Comparison of ENCODE assay signal across 15 cellular contexts in genomic region chr2:219969508-219969907, GRCh38.
DNase-seq lines count a peak whose midpoint lies in the region; ATAC-seq, FAIRE-seq and TF ChIP-seq lines count a peak whose summit lies in the region.
"Had no signal": no experiment of that assay in that cellular context is flagged by ENCODE, and none has a peak within 500 bp of the region (broad histone marks: within the 10 kb centered on the region; RNA-seq: fewer than 3 reads in every experiment).

No MANE protein-coding gene starts in this region.

- H3K9me2 ChIP-seq in GM23248 (ENCODE audit: insufficient read depth): no peaks in the 10 kb centered on the region

- peaks cover 15% of the 10 kb centered on the region for H3K4me1 ChIP-seq in GM23248 (ENCODE audit: insufficient read depth)
- no peaks in the 10 kb centered on the region for H3K4me1 ChIP-seq in fibroblast of lung (ENCODE audit: control insufficient read depth, extremely low read depth, insufficient read depth, low read length)
- H3K4me1 ChIP-seq: left ventricle myocardium inferior, parathyroid adenoma, vagina had no signal

- peak overlapping the region; percentile 67 for H3K27ac ChIP-seq in GM23248
- H3K27ac ChIP-seq in fibroblast of lung (ENCODE audit: insufficient read depth, low read length): peak overlapping the region; percentile 10
- H3K27ac ChIP-seq: left ventricle myocardium inferior, parathyroid adenoma, vagina had no signal

- no peak overlapping the region for H3K4me3 ChIP-seq in GM23248
- H3K4me3 ChIP-seq in fibroblast of lung (replicated peaks in 1 of 4; ENCODE audit: control extremely low read depth in 1 of 4, insufficient read depth in 1 of 4, low read depth in 3 of 4, low read length in 4 of 4): no peak overlapping the region
- H3K4me3 ChIP-seq: left ventricle myocardium inferior, vagina had no signal

- in situ Hi-C loops in GM23248 (cut with MboI): no loop called here
- in situ Hi-C loops in GM13976 (cut with MboI; ENCODE audit: low sequenced_read_pairs, unreplicated experiment): no loop called here

- H3K4me2 ChIP-seq in GM23248 (ENCODE audit: unreplicated experiment) (no peak overlapping the region), fibroblast of lung (ENCODE audit: extremely low read depth, insufficient read depth, low read length) (no peak overlapping the region)

- FAIRE-seq in urothelium cell line (lab: Jason Lieb, UNC): no peak
- FAIRE-seq: G401.6 had no signal

- H2AFZ ChIP-seq in GM23248 (no peak overlapping the region), fibroblast of lung (ENCODE audit: low read length) (no peak overlapping the region)
- H2AFZ ChIP-seq: parathyroid adenoma had no signal

- no peaks in the 10 kb centered on the region for H3K27me3 ChIP-seq in GM23248 (replicated peaks; ENCODE audit: insufficient read depth)
- H3K27me3 ChIP-seq in fibroblast of lung (ENCODE audit: control insufficient read depth, insufficient read depth, low read length): no peaks in the 10 kb centered on the region
- H3K27me3 ChIP-seq: vagina had no signal

- DNase-seq in GM23248 (peak; percentile 85), RPMI7951 (ENCODE audit: low read depth) (peak; percentile 65), fibroblast of lung (ENCODE audit: low read depth in 2 of 2) (peak; percentile 64 to 91), urothelium cell line (ENCODE audit: low spot score) (peak; percentile 20), cortex of kidney (lab: John Stamatoyannopoulos, UW) (no peak), GM13976 (ENCODE audit: low spot score) (no peak)
- DNase-seq: activated CD4-positive, alpha-beta T cell treated with anti-CD3 and anti-CD28 coated beads, Interleukin-2, amount 50 U/mL, for 48 hours; activated T-cell treated with anti-CD3 and anti-CD28 coated beads, Interleukin-2, amount 50 U/mL, for 72 hours; CD4-positive, alpha-beta memory T cell; left ventricle myocardium inferior; Right ventricle myocardium superior had no signal

- H3K79me2 ChIP-seq in GM23248 (ENCODE audit: insufficient read depth) (no peaks in the 10 kb centered on the region), fibroblast of lung (ENCODE audit: control insufficient read depth, insufficient read depth, low read length) (no peaks in the 10 kb centered on the region)
- H3K79me2 ChIP-seq: parathyroid adenoma had no signal

- H3K9me3 ChIP-seq in GM23248 (ENCODE audit: low read depth): no peaks in the 10 kb centered on the region
- no peaks in the 10 kb centered on the region for H3K9me3 ChIP-seq in fibroblast of lung (ENCODE audit: control insufficient read depth, insufficient read depth, low read depth, low read length)
- H3K9me3 ChIP-seq: left ventricle myocardium inferior, vagina had no signal

- H4K20me1 ChIP-seq in GM23248 (ENCODE audit: insufficient read depth) (no peaks in the 10 kb centered on the region), fibroblast of lung (ENCODE audit: control insufficient read depth, extremely low read depth, insufficient read depth, low read length) (no peaks in the 10 kb centered on the region)

- ATAC-seq in HG02870 (IDR thresholded peaks at IDR 0.05; ENCODE audit: unreplicated experiment): no peak
- ATAC-seq: activated T-cell treated with anti-CD3 and anti-CD28 coated beads, Interleukin-2, amount 50 U/mL, for 72 hours had no signal

- H3K36me3 ChIP-seq in GM23248 (ENCODE audit: low read depth): no peaks in the 10 kb centered on the region
- H3K36me3 ChIP-seq in fibroblast of lung (ENCODE audit: control insufficient read depth, insufficient read depth, low read length): no peaks in the 10 kb centered on the region
- H3K36me3 ChIP-seq: left ventricle myocardium inferior, vagina had no signal

- 41 to 54% methylated on average over 4 of the region's 4 CpGs for WGBS in GM23248 (ENCODE audit: low coverage in 1 of 2, low lambda C conversion rate in 2 of 2, missing lambda C conversion rate in 2 of 2), 2 experiments

- TF ChIP-seq CTCF in fibroblast of lung (conservative IDR thresholded peaks at IDR 0.05 in 1 of 2, IDR thresholded peaks at IDR 0.05 in 1 of 2; ENCODE audit: low read depth in 1 of 2, low read length in 2 of 2): no peak
- no peak for TF ChIP-seq CTCF in GM13976 (IDR thresholded peaks at IDR 0.05; ENCODE audit: borderline replicate concordance, control extremely low read depth, extremely low read depth, insufficient read depth, missing control alignments)

- 0 out of 2 replicates have a peak overlapping the region, but pooled peaks have one; percentile 24 for H3K9ac ChIP-seq in GM23248
- no peak overlapping the region for H3K9ac ChIP-seq in fibroblast of lung (ENCODE audit: insufficient read depth, low read length)
- H3K9ac ChIP-seq: parathyroid adenoma had no signal

- peaks cover 17% of the 10 kb centered on the region for H3F3A ChIP-seq in GM23248 (ENCODE audit: insufficient read depth)

Comparison
In these comparisons a context has a peak if more than half of its experiments do, and no peak if none do; other contexts are left out.
1. DNase-seq: peak in GM23248 (single experiment), RPMI7951 (single experiment), fibroblast of lung (2 of 2) and urothelium cell line (single experiment); none in cortex of kidney (single experiment) and GM13976 (single experiment).